ENCODE assay signal across 8 cellular contexts in the genomic region with DNA sequence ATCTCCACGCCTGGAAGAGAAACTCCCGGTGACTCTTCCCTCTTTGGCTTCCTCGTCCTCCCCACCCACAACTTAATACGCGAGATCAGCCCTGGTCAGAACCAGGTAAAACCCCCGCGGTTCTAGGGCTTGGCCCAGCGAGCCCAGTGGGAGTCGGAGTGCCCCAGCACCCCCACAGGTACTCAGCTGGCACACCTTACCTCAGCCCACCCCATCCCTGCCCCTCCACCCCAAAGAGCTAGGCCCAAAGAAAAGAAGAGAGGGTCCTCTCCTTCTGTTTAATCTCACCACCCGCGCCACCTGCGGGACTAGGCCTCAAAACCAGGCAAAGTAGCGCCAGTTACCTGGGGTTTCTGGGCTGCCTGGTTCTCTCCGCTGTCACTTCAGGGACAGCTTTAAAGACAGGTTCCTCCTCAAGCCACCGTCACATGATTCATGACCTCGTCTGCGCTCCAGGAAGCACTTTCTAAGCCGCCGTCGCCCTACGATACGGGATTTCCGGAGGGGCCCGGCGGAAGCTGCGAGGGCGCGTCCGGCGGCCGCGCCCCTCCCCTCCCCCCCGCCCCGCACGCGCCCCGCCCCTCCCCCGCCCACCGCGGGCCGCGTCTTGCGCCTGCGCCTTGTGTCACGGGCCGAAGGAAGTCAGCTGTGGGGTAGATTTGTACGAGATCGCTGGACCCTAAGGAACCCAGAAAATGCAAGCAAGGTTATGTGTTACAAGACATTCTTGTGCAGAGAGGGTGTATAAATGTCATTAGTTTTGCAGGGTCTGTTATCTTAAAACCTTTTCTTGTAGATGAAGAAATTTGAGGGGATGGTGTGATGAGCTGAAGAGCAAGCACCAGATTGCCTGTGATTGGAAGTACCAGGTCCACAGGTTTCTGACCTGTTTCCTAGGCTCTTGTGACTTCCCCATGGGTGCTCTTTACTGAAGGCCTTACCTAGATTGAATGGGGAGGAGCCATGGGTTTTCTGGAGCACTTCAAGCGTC. TPM values are rescaled to one million over a fixed set of nuclear protein-coding genes. Genes with fewer than 3 reads are reported as not detected.
DNase-seq lines count a peak whose midpoint lies in the region; ATAC-seq and TF ChIP-seq lines count a peak whose summit lies in the region.

A gene with protein sequence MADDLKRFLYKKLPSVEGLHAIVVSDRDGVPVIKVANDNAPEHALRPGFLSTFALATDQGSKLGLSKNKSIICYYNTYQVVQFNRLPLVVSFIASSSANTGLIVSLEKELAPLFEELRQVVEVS (minus strand): TSS at position 437 of the 991 bp plus-strand sequence. CDS start 464 bp downstream, outside the sequence.

- H3K27me3 Mint-ChIP-seq in T-cell: no peaks in the 10 kb centered on the region

- peaks cover 12% of the 10 kb centered on the region for H3K36me3 Mint-ChIP-seq in T-cell

- POLR2A ChIA-PET in T-cell (lab: Charles Lee): interaction anchor here (0.6 to 1.6 kb wide), 13 partner anchors 46 to 1499 kb away, joined by 3 to 27 read pairs (median 4); a partner anchor contains a TSS

- peak in 1 of 2 donors; percentile 36 for TF ChIP-seq POLR2A in heart left ventricle (IDR thresholded peaks at IDR 0.05)
- TF ChIP-seq POLR2A in tibial nerve (IDR thresholded peaks at IDR 0.05): peak in 1 of 2 donors; percentile 45

- no peaks in the 10 kb centered on the region for H3K9me3 Mint-ChIP-seq in T-cell

- peak within 1 kb of the TSS; percentile 60 for H2BK120ac ChIP-seq in trophoblast cell (ENCODE audit: insufficient read depth, low read length, poor library complexity)

- peaks cover 5% of the 10 kb centered on the region for H3K79me2 ChIP-seq in trophoblast cell (ENCODE audit: control insufficient read depth, insufficient read depth, low read length, poor library complexity)

- peak within 1 kb of the TSS; percentile 81 for H4K91ac ChIP-seq in trophoblast cell (ENCODE audit: low read depth, low read length)

- peaks cover 4% of the 10 kb centered on the region for H3K79me1 ChIP-seq in trophoblast cell (ENCODE audit: low read length)

- H3K27ac ChIP-seq in adipose tissue (ENCODE audit: low read depth, low read length) (no peak within 1 kb of the TSS), heart left ventricle (peak within 1 kb of the TSS; percentile 48 to 87 (median 82)), trophoblast cell (ENCODE audit: low read depth, low read length) (peak within 1 kb of the TSS; percentile 74), tibial nerve (peak within 1 kb of the TSS; percentile 58 to 90 (median 87))

- no peak within 1 kb of the TSS for H2BK12ac ChIP-seq in trophoblast cell (ENCODE audit: low read length)

- H3K27me3 ChIP-seq in heart left ventricle: no peaks in the 10 kb centered on the region
- no peaks in the 10 kb centered on the region for H3K27me3 ChIP-seq in trophoblast cell (ENCODE audit: insufficient read depth, low read length)
- H3K27me3 ChIP-seq in tibial nerve: no peaks in the 10 kb centered on the region

- H3K4me3 Mint-ChIP-seq in T-cell: peak within 1 kb of the TSS; percentile 93 to 97 (median 97)

- H3K4me2 ChIP-seq in trophoblast cell (ENCODE audit: low read length): peak within 1 kb of the TSS; percentile 90

- H3K14ac ChIP-seq in trophoblast cell (ENCODE audit: low read length): peak within 1 kb of the TSS; percentile 59

- H3K18ac ChIP-seq in trophoblast cell (ENCODE audit: low read length): peak within 1 kb of the TSS; percentile 80

- no peaks in the 10 kb centered on the region for H3K9me3 ChIP-seq in heart left ventricle
- no peaks in the 10 kb centered on the region for H3K9me3 ChIP-seq in trophoblast cell (ENCODE audit: insufficient read depth, low read depth, low read length)
- H3K9me3 ChIP-seq in tibial nerve: no peaks in the 10 kb centered on the region

- CTCF ChIA-PET in T-cell (lab: Charles Lee): interaction anchor here in 1 of 2 donors (0.6 to 2.5 kb wide), 10 partner anchors 9 to 1215 kb away, joined by 3 to 33 read pairs (median 5); a partner anchor contains a TSS

- 2 to 3% (median 3%) methylated on average over 35 to 49 of the region's 49 CpGs for WGBS in adipose tissue, 3 donors
- 2 to 5% (median 4%) methylated on average over 19 to 47 of the region's 49 CpGs for WGBS in heart left ventricle, 4 donors
- WGBS in trophoblast cell (ENCODE audit: extremely low coverage, insufficient coverage, insufficient read length): no CpG with 5 or more reads among the region's 49 CpGs
- 2 to 4% methylated on average over 27 to 49 of the region's 49 CpGs for WGBS in tibial nerve, 2 donors

- peak within 1 kb of the TSS; percentile 71 for H4K12ac ChIP-seq in trophoblast cell (ENCODE audit: low read depth, low read length)

- H2BK5ac ChIP-seq in trophoblast cell (ENCODE audit: low read depth, low read length, poor library complexity): peak within 1 kb of the TSS; percentile 61

- peak within 1 kb of the TSS; percentile 96 for H4K8ac ChIP-seq in trophoblast cell (ENCODE audit: low read depth, low read length)

- H2AFZ ChIP-seq in trophoblast cell (ENCODE audit: insufficient read depth, low read length, poor library complexity): peak within 1 kb of the TSS; percentile 77

- peaks cover 44 to 50% (median 48%) of the 10 kb centered on the region in 3 donors for H3K4me1 Mint-ChIP-seq in T-cell

- no peak within 1 kb of the TSS for H3K23ac ChIP-seq in trophoblast cell (ENCODE audit: low read length)

- H3K4me1 ChIP-seq in heart left ventricle (peaks cover 0 to 47% (median 23%) of the 10 kb centered on the region in 12 donors), trophoblast cell (ENCODE audit: control insufficient read depth in 1 of 2, insufficient read depth in 2 of 2, low read length in 2 of 2) (peaks cover 0 to 2% of the 10 kb centered on the region in 2 experiments), tibial nerve (peaks cover 0 to 54% (median 14%) of the 10 kb centered on the region in 4 donors)

- ATAC-seq in HG02852 (IDR thresholded peaks at IDR 0.05; ENCODE audit: unreplicated experiment): peak; percentile 99
- peak; percentile 98 to 99 (median 99) for ATAC-seq in T-cell (replicated peaks in 1 of 4)
- peak; percentile 97 to 100 (median 99) for ATAC-seq in heart left ventricle

- H3K36me3 ChIP-seq in heart left ventricle (peaks cover 0 to 39% (median 4%) of the 10 kb centered on the region in 9 donors), trophoblast cell (ENCODE audit: control insufficient read depth in 1 of 2, insufficient read depth in 2 of 2, low read length in 2 of 2) (no peaks in the 10 kb centered on the region), tibial nerve (peaks cover 0 to 5% (median 2%) of the 10 kb centered on the region in 3 donors)

- in situ Hi-C loops in GM13976 (cut with MboI; ENCODE audit: low sequenced_read_pairs, unreplicated experiment): no loop called here

- DNase-seq in GM13976 (ENCODE audit: low spot score) (peak; percentile 93), NCI-H146 (lab: John Stamatoyannopoulos, UW) (peak; percentile 71), T-cell (peak; percentile 82 to 92 (median 88)), heart left ventricle (peak; percentile 91 to 95 (median 93)), trophoblast cell (peak; percentile 91 to 94), tibial nerve (ENCODE audit: low spot score in 2 of 2) (peak; percentile 77 to 82)

- intact Hi-C loops in heart left ventricle (cut with DNase I): loop anchor here in 9 of 10 donors (2.0 to 10.0 kb wide), 8 partner anchors 53 to 332 kb away; a partner anchor contains a TSS

- TF ChIP-seq CTCF in GM13976 (IDR thresholded peaks at IDR 0.05; ENCODE audit: borderline replicate concordance, control extremely low read depth, extremely low read depth, insufficient read depth, missing control alignments) (no peak), heart left ventricle (IDR thresholded peaks at IDR 0.05) (no peak), tibial nerve (IDR thresholded peaks at IDR 0.05) (no peak)

- H3K4ac ChIP-seq in trophoblast cell (ENCODE audit: low read depth, low read length): peak within 1 kb of the TSS; percentile 90

- peak within 1 kb of the TSS; percentile 97 for H3K9ac ChIP-seq in trophoblast cell (ENCODE audit: low read length)

- H3K4me3 ChIP-seq in heart left ventricle (peak within 1 kb of the TSS; percentile 74 to 93 (median 86)), trophoblast cell (ENCODE audit: low read depth, low read length) (peak within 1 kb of the TSS; percentile 89), tibial nerve (peak within 1 kb of the TSS; percentile 76 to 95 (median 92))

- TF ChIP-seq EP300 in tibial nerve (IDR thresholded peaks at IDR 0.05): peak in 1 of 2 donors; percentile 87

- H2AK5ac ChIP-seq in trophoblast cell (ENCODE audit: low read length): peak within 1 kb of the TSS; percentile 64

- H3K27ac Mint-ChIP-seq in T-cell: peak within 1 kb of the TSS; percentile 97

RNA-seq across cellular contexts. Expression of the gene that starts here (rescaled TPM):
- total RNA-seq in T-cell: 10 to 100 TPM; 17.5 to 25.0 (median 19.4) TPM
- 10 to 100 TPM; 17.9 to 49.4 (median 25.7) TPM for polyA plus RNA-seq in adipose tissue
- 10 to 100 TPM; 26.6 to 40.0 (median 32.9) TPM for total RNA-seq in heart left ventricle
- 10 to 100 TPM; 34.1 to 36.7 TPM for polyA plus RNA-seq in heart left ventricle
- polyA plus RNA-seq in trophoblast cell (2013): 57.9 and 58.3 TPM in 2 replicates
- 10 to 100 TPM; 26.8 to 30.3 (median 28.2) TPM for total RNA-seq in tibial nerve
